1 cellular context compared by ENCODE assay signal in the genomic region with DNA sequence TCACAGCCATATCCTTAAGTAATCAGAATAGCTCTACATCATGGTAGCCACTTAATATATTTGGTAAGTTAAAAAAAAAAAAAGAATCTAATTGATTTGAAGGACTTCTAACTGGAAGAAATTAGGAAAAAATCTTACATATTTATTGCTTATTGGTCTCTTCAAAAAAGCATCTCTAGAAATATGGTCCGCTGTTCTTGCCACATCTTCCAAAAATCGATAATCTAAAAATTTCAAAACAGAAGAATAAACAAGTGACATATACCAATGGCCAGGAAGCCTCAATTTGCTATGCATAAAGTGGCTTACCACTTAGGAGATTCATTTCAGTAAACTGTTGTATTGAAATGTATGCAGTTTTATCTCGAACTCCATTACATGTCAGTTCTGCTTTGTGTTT.
TF ChIP-seq lines count a peak whose summit lies in the region.

No MANE protein-coding gene starts in this region.

TF ChIP-seq in WTC11, 78 proteins besides CTCF, POLR2A, EP300 and RAD21 (continued from another document):
- TF ChIP-seq, protein P1, sequence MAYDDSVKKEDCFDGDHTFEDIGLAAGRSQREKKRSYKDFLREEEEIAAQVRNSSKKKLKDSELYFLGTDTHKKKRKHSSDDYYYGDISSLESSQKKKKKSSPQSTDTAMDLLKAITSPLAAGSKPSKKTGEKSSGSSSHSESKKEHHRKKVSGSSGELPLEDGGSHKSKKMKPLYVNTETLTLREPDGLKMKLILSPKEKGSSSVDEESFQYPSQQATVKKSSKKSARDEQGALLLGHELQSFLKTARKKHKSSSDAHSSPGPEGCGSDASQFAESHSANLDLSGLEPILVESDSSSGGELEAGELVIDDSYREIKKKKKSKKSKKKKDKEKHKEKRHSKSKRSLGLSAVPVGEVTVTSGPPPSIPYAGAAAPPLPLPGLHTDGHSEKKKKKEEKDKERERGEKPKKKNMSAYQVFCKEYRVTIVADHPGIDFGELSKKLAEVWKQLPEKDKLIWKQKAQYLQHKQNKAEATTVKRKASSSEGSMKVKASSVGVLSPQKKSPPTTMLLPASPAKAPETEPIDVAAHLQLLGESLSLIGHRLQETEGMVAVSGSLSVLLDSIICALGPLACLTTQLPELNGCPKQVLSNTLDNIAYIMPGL (CRISPR knock-in tag; IDR thresholded peaks at IDR 0.05), result no peak
- TF ChIP-seq GTF2I (CRISPR knock-in tag; conservative IDR thresholded peaks at IDR 0.05) (no peak), SP1 (CRISPR knock-in tag; conservative IDR thresholded peaks at IDR 0.05) (no peak)
